ENCODE assay signal across 19 cellular contexts in genomic region chr10:75450062-75450429, GRCh38. TPM values are rescaled to one million over a fixed set of nuclear protein-coding genes. Genes with fewer than 3 reads are reported as not detected.
DNase-seq lines count a peak whose midpoint lies in the region; ATAC-seq lines count a peak whose summit lies in the region.
"Had no signal": no experiment of that assay in that cellular context is flagged by ENCODE, and none has a peak within 500 bp of the region (broad histone marks: within the 10 kb centered on the region; RNA-seq: fewer than 3 reads in every experiment).

No MANE protein-coding gene starts in this region.

- peaks cover 4% of the 10 kb centered on the region for H3K27me3 Mint-ChIP-seq in activated CD4-positive, alpha-beta T cell treated with anti-CD3 and anti-CD28 coated beads, Interleukin-2, amount 10 ng/mL, durations not matched to agents 7 days and 5 days

- no peaks in the 10 kb centered on the region for H3K27me3 ChIP-seq in muscle layer of colon (ENCODE audit: control insufficient read depth in 1 of 2, insufficient read depth in 2 of 2, low read length in 2 of 2)
- H3K27me3 ChIP-seq: sigmoid colon had no signal

- H3K4me1 ChIP-seq in muscle layer of colon (ENCODE audit: insufficient read depth, low read length) = peaks cover 5% of the 10 kb centered on the region

- ATAC-seq in GM21825 (IDR thresholded peaks at IDR 0.05; ENCODE audit: unreplicated experiment) (no peak), HG03469 (IDR thresholded peaks at IDR 0.05; ENCODE audit: unreplicated experiment) (no peak)
- ATAC-seq: activated CD4-positive, alpha-beta T cell treated with anti-CD3 and anti-CD28 coated beads for 36 hours had no signal

- H3K4me3 ChIP-seq in muscle layer of colon (ENCODE audit: low read depth in 1 of 2, low read length in 2 of 2) = no peak overlapping the region
- H3K4me3 ChIP-seq: mucosa of descending colon, sigmoid colon had no signal

- peaks cover 8% of the 10 kb centered on the region for H3K9me3 Mint-ChIP-seq in activated CD4-positive, alpha-beta T cell treated with anti-CD3 and anti-CD28 coated beads, Interleukin-2, amount 10 ng/mL, durations not matched to agents 7 days and 5 days

- no peak overlapping the region for H3K9ac ChIP-seq in muscle layer of colon (ENCODE audit: low read length)

- CTCF ChIA-PET in activated CD4-positive, alpha-beta T cell treated with anti-CD3 and anti-CD28 coated beads, Interleukin-2, amount 10 ng/mL, durations not matched to agents 7 days and 5 days (lab: Charles Lee) = no interaction called here

- no peaks in the 10 kb centered on the region for H3K36me3 Mint-ChIP-seq in activated CD4-positive, alpha-beta T cell treated with anti-CD3 and anti-CD28 coated beads, Interleukin-2, amount 10 ng/mL, durations not matched to agents 7 days and 5 days (ENCODE audit: low read depth)

- H3K27ac ChIP-seq in muscle layer of colon (ENCODE audit: low read depth, low read length) = peak overlapping the region; percentile 14
- H3K27ac ChIP-seq: brain microvascular endothelial cell, C4-2B had no signal

- no peak overlapping the region for H3K4me3 Mint-ChIP-seq in activated CD4-positive, alpha-beta T cell treated with anti-CD3 and anti-CD28 coated beads, Interleukin-2, amount 10 ng/mL, durations not matched to agents 7 days and 5 days
- H3K4me3 Mint-ChIP-seq: activated CD4-positive, alpha-beta T cell treated with anti-CD3 and anti-CD28 coated beads for 36 hours had no signal

- H3K9me3 ChIP-seq in muscle layer of colon (ENCODE audit: low read length) = peaks cover 4% of the 10 kb centered on the region
- H3K9me3 ChIP-seq: mucosa of descending colon, sigmoid colon had no signal

- H3K36me3 ChIP-seq in muscle layer of colon (ENCODE audit: insufficient read depth, low read length) = no peaks in the 10 kb centered on the region
- H3K36me3 ChIP-seq: brain microvascular endothelial cell, sigmoid colon had no signal

- peak; percentile 9 for DNase-seq in COR-L47 (lab: John Stamatoyannopoulos, UW)
- DNase-seq in NCI-H1436 (lab: John Stamatoyannopoulos, UW) = peak; percentile 72
- peak; percentile 29 for DNase-seq in SK-N-DZ (ENCODE audit: low spot score)
- no peak for DNase-seq in activated CD4-positive, alpha-beta T cell treated with anti-CD3 and anti-CD28 coated beads, Interleukin-2, amount 10 ng/mL, durations not matched to agents 7 days and 5 days
- DNase-seq in NK-92 (lab: John Stamatoyannopoulos, UW; ENCODE audit: unreplicated experiment) = no peak
- DNase-seq: ACHN; activated CD4-positive, alpha-beta T cell treated with anti-CD3 and anti-CD28 coated beads for 36 hours; brain microvascular endothelial cell; mucosa of descending colon; NCI-H2029; NCI-H524; occipital lobe; sigmoid colon; substantia nigra; SW 1271 had no signal

- H3K27ac Mint-ChIP-seq in activated CD4-positive, alpha-beta T cell treated with anti-CD3 and anti-CD28 coated beads, Interleukin-2, amount 10 ng/mL, durations not matched to agents 7 days and 5 days = no peak overlapping the region
- H3K27ac Mint-ChIP-seq: activated CD4-positive, alpha-beta T cell treated with anti-CD3 and anti-CD28 coated beads for 36 hours had no signal

- POLR2A ChIA-PET in activated CD4-positive, alpha-beta T cell treated with anti-CD3 and anti-CD28 coated beads, Interleukin-2, amount 10 ng/mL, durations not matched to agents 7 days and 5 days (lab: Charles Lee) = no interaction called here

- H3K4me1 Mint-ChIP-seq in activated CD4-positive, alpha-beta T cell treated with anti-CD3 and anti-CD28 coated beads, Interleukin-2, amount 10 ng/mL, durations not matched to agents 7 days and 5 days = no peaks in the 10 kb centered on the region
- H3K4me1 Mint-ChIP-seq: activated CD4-positive, alpha-beta T cell treated with anti-CD3 and anti-CD28 coated beads for 36 hours had no signal

RNA-seq across cellular contexts. Expression of gene LRMDA, which starts 18.6 kb away (rescaled TPM):
- polyA plus RNA-seq in SK-N-DZ (2014; cell fraction: cytosol; rRNA removed) = 0.14 TPM in 1 of 2 replicates, not detected in the other
- polyA plus RNA-seq in SK-N-DZ (2014; cell fraction: nucleus; rRNA removed) = not detected in 2 replicates
- not detected for total RNA-seq in activated CD4-positive, alpha-beta T cell treated with anti-CD3 and anti-CD28 coated beads, Interleukin-2, amount 10 ng/mL, durations not matched to agents 7 days and 5 days
- total RNA-seq: activated CD4-positive, alpha-beta T cell treated with anti-CD3 and anti-CD28 coated beads for 36 hours had no signal

RNA-seq across cellular contexts. Expression of gene ZNF503, which starts 48.5 kb away (rescaled TPM):
- 8.0 and 12.9 TPM in 2 replicates for polyA plus RNA-seq in SK-N-DZ (2014; cell fraction: cytosol; rRNA removed)
- 11.3 and 15.4 TPM in 2 replicates for polyA plus RNA-seq in SK-N-DZ (2014; cell fraction: nucleus; rRNA removed)
- under 1 TPM in 1 of 2 experiments, not detected in 1; 0.07 TPM for total RNA-seq in activated CD4-positive, alpha-beta T cell treated with anti-CD3 and anti-CD28 coated beads, Interleukin-2, amount 10 ng/mL, durations not matched to agents 7 days and 5 days

Comparison
In these comparisons a context has a peak if more than half of its experiments do, and no peak if none do; other contexts are left out.
1. DNase-seq: peak in COR-L47 (single experiment), NCI-H1436 (single experiment) and SK-N-DZ (single experiment); none in activated CD4-positive, alpha-beta T cell treated with anti-CD3 and anti-CD28 coated beads, Interleukin-2, amount 10 ng/mL, durations not matched to agents 7 days and 5 days (single experiment) and NK-92 (single experiment).